ENCODE assay signal across 27 cellular contexts in the genomic region with DNA sequence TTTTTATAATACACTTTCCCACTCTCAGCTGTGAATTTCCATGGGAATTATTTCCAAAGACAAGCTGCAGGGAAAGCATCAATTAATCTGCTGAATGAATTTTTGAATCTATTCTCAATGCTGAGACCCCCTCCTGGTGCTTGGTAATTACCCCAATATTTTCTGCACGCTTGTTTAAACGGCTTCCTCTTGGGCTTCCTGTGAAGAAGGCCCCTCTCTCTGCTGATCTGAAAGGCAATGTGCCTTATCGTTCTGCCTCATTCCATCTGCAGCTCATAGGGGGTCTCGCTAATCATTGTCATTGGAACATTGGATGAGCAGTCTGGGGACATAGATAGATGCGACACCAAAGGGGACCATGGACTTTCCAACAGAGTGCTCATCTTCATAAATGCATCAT.
"Had no signal": no experiment of that assay in that cellular context is flagged by ENCODE, and none has a peak within 500 bp of the region (broad histone marks: within the 10 kb centered on the region; RNA-seq: fewer than 3 reads in every experiment).

No MANE protein-coding gene starts in this region.

- ATAC-seq: mucosa of descending colon; naive thymus-derived CD4-positive, alpha-beta T cell; natural killer cell treated with Interleukin-12 subunit alpha and Interleukin-12 subunit beta and Interleukin-15 and Interleukin-18, amount 100 ng/mL, for 72 hours; psoas muscle; right lobe of liver; stimulated activated memory B cell treated with anti-CD40 and anti-IgM and Interleukin-4, amounts not matched to agents 10 μg/mL and 1 μg/mL and 100 μg/mL, for 72 hours; stimulated activated naive CD8-positive, alpha-beta T cell treated with anti-CD3 and anti-CD28 coated beads, Interleukin-15, amount 100 ng/mL, for 72 hours had no signal

- H3K27ac Mint-ChIP-seq: memory B cell; naive thymus-derived CD4-positive, alpha-beta T cell; natural killer cell treated with Interleukin-12 subunit alpha and Interleukin-12 subunit beta and Interleukin-15 and Interleukin-18, amount 100 ng/mL, for 72 hours; stimulated activated memory B cell treated with anti-CD40 and anti-IgM and Interleukin-4, amounts not matched to agents 10 μg/mL and 1 μg/mL and 100 μg/mL, for 72 hours; stimulated activated naive CD8-positive, alpha-beta T cell treated with anti-CD3 and anti-CD28 coated beads, Interleukin-15, amount 100 ng/mL, for 72 hours; type B pancreatic cell had no signal

- H3K4me3 ChIP-seq: hepatocyte, left ventricle myocardium inferior, mucosa of descending colon, neural progenitor cell, psoas muscle, right atrium auricular region, right lobe of liver, smooth muscle cell, tibial nerve, uterus had no signal

- H3K4me1 ChIP-seq: left ventricle myocardium inferior, neural progenitor cell, parathyroid adenoma, psoas muscle, right atrium auricular region, right lobe of liver, tibial nerve, uterus had no signal

- H3K27ac ChIP-seq: hepatocyte, left ventricle myocardium inferior, neural progenitor cell, neutrophil, parathyroid adenoma, psoas muscle, right atrium auricular region, right lobe of liver, tibial nerve, uterus had no signal

- H3K27me3 ChIP-seq: hepatocyte, neural progenitor cell, neutrophil, right atrium auricular region, right lobe of liver, tibial nerve, uterus had no signal

- H2AFZ ChIP-seq: hepatocyte, neural progenitor cell, parathyroid adenoma had no signal

- H3K9me3 Mint-ChIP-seq: stimulated activated memory B cell treated with anti-CD40 and anti-IgM and Interleukin-4, amounts not matched to agents 10 μg/mL and 1 μg/mL and 100 μg/mL, for 72 hours; type B pancreatic cell had no signal

- H3K79me2 ChIP-seq: hepatocyte, parathyroid adenoma had no signal

- H3K9me3 ChIP-seq: left ventricle myocardium inferior, mucosa of descending colon, neutrophil, psoas muscle, right atrium auricular region, right lobe of liver, tibial nerve, uterus had no signal

- H3K4me1 Mint-ChIP-seq: memory B cell; stimulated activated memory B cell treated with anti-CD40 and anti-IgM and Interleukin-4, amounts not matched to agents 10 μg/mL and 1 μg/mL and 100 μg/mL, for 72 hours; stimulated activated naive CD8-positive, alpha-beta T cell treated with anti-CD3 and anti-CD28 coated beads, Interleukin-15, amount 100 ng/mL, for 72 hours had no signal

- H3K36me3 Mint-ChIP-seq: memory B cell; naive thymus-derived CD4-positive, alpha-beta T cell; natural killer cell treated with Interleukin-12 subunit alpha and Interleukin-12 subunit beta and Interleukin-15 and Interleukin-18, amount 100 ng/mL, for 72 hours; stimulated activated memory B cell treated with anti-CD40 and anti-IgM and Interleukin-4, amounts not matched to agents 10 μg/mL and 1 μg/mL and 100 μg/mL, for 72 hours; type B pancreatic cell had no signal

- H3K36me3 ChIP-seq: left ventricle myocardium inferior, neural progenitor cell, neutrophil, right atrium auricular region, right lobe of liver, tibial nerve, uterus had no signal

- H3K4me3 Mint-ChIP-seq: memory B cell; naive thymus-derived CD4-positive, alpha-beta T cell; natural killer cell treated with Interleukin-12 subunit alpha and Interleukin-12 subunit beta and Interleukin-15 and Interleukin-18, amount 100 ng/mL, for 72 hours; neural progenitor cell; stimulated activated memory B cell treated with anti-CD40 and anti-IgM and Interleukin-4, amounts not matched to agents 10 μg/mL and 1 μg/mL and 100 μg/mL, for 72 hours; stimulated activated naive CD8-positive, alpha-beta T cell treated with anti-CD3 and anti-CD28 coated beads, Interleukin-15, amount 100 ng/mL, for 72 hours; type B pancreatic cell had no signal

- DNase-seq: islet precursor cell; left ventricle myocardium inferior; midbrain; mucosa of descending colon; naive thymus-derived CD4-positive, alpha-beta T cell; occipital lobe; psoas muscle; right lobe of liver; stimulated activated CD4-positive, alpha-beta T cell treated with anti-CD3 and anti-CD28 coated beads, Interleukin-1b, Interleukin-23, amount 100 ng/mL, for 48 hours; stimulated activated CD4-positive, alpha-beta T cell treated with anti-CD3 and anti-CD28 coated beads, Interleukin-2, amount 100 ng/mL, for 48 hours; stimulated activated CD4-positive, alpha-beta T cell treated with anti-CD3 and anti-CD28 coated beads, Interleukin-4, amount 100 ng/mL, for 4 hours; stimulated activated CD8-positive, alpha-beta memory T cell treated with anti-CD3 and anti-CD28 coated beads, Interleukin-4, amount 100 ng/mL, for 48 hours; stimulated activated naive CD4-positive, alpha-beta T cell treated with Interleukin-2 at 50 U/mL for 16 hours; stimulated activated naive CD8-positive, alpha-beta T cell treated with anti-CD3 and anti-CD28 coated beads, Interleukin-15, amount 100 ng/mL, for 72 hours; substantia nigra; uterus had no signal

- H3K4me2 ChIP-seq: hepatocyte, neural progenitor cell, smooth muscle cell had no signal

- H3K27me3 Mint-ChIP-seq: memory B cell; naive thymus-derived CD4-positive, alpha-beta T cell; natural killer cell treated with Interleukin-12 subunit alpha and Interleukin-12 subunit beta and Interleukin-15 and Interleukin-18, amount 100 ng/mL, for 72 hours; stimulated activated memory B cell treated with anti-CD40 and anti-IgM and Interleukin-4, amounts not matched to agents 10 μg/mL and 1 μg/mL and 100 μg/mL, for 72 hours; stimulated activated naive CD8-positive, alpha-beta T cell treated with anti-CD3 and anti-CD28 coated beads, Interleukin-15, amount 100 ng/mL, for 72 hours; type B pancreatic cell had no signal
